32 cellular contexts compared by ENCODE assay signal in the genomic region with DNA sequence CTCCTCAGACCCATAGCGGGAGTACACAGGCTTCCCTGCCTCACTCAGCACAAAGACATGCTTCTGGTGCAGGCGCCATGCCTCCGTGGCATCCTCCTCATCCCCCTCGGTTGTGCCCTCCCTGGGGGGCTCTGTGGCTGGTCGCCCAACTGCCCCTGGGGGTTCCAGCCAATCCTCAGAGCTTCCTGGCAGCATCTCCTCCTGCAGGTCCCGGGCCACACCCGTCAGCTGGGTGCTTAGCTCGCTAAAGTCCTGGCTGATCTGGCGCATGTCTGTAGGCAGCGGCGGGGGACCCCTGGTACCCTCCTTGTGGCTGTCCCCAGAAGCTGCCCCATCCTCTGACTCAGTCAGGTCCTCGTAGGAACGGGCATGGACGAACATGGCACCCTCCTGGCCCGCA. TPM values are rescaled to one million over a fixed set of nuclear protein-coding genes. Genes with fewer than 3 reads are reported as not detected.
"Had no signal": no experiment of that assay in that cellular context is flagged by ENCODE, and none has a peak within 500 bp of the region (broad histone marks: within the 10 kb centered on the region; RNA-seq: fewer than 3 reads in every experiment).

No MANE protein-coding gene starts in this region.

- H2AFZ ChIP-seq: neural progenitor cell, parathyroid adenoma had no signal

- H3K9me3 ChIP-seq: left ventricle myocardium inferior, neutrophil, right atrium auricular region, right lobe of liver, tibial nerve, vagina had no signal

- H3K4me1 ChIP-seq: neural progenitor cell, right atrium auricular region, right lobe of liver had no signal

- H3K36me3 ChIP-seq: neural progenitor cell had no signal

- ATAC-seq: natural killer cell; right lobe of liver; stimulated activated memory B cell treated with anti-CD40 and anti-IgM and Interleukin-4, amounts not matched to agents 10 μg/mL and 1 μg/mL and 100 μg/mL, for 72 hours; stimulated activated naive CD8-positive, alpha-beta T cell treated with anti-CD3 and anti-CD28 coated beads, Interleukin-15, amount 100 ng/mL, for 72 hours had no signal

- H3K4me3 ChIP-seq: left ventricle myocardium inferior, lung, neural progenitor cell, right atrium auricular region, right lobe of liver, smooth muscle cell, tibial nerve, vagina had no signal

- H3K27ac ChIP-seq: left ventricle myocardium inferior, neural progenitor cell, neutrophil, parathyroid adenoma, right atrium auricular region, right lobe of liver, tibial nerve, vagina had no signal

- H3K79me2 ChIP-seq: parathyroid adenoma had no signal

- H3K27me3 ChIP-seq: neutrophil, right atrium auricular region, right lobe of liver, tibial nerve, vagina had no signal

- DNase-seq: hypothalamus; islet precursor cell; left ventricle myocardium inferior; mesendoderm; naive B cell; natural killer cell; nephron progenitor cell; occipital lobe; right lobe of liver; stimulated activated CD4-positive, alpha-beta T cell treated with anti-CD3 and anti-CD28 coated beads, Interleukin-1b, Interleukin-23, amount 100 ng/mL, for 48 hours; stimulated activated CD4-positive, alpha-beta T cell treated with anti-CD3 and anti-CD28 coated beads, Interleukin-2, amount 100 ng/mL, for 48 hours; stimulated activated CD4-positive, alpha-beta T cell treated with anti-CD3 and anti-CD28 coated beads, Interleukin-4, amount 100 ng/mL, for 4 hours; stimulated activated CD8-positive, alpha-beta memory T cell treated with anti-CD3 and anti-CD28 coated beads, Interleukin-4, amount 100 ng/mL, for 48 hours; stimulated activated naive CD4-positive, alpha-beta T cell treated with Interleukin-2 at 50 U/mL for 16 hours; stimulated activated naive CD8-positive, alpha-beta T cell treated with anti-CD3 and anti-CD28 coated beads, Interleukin-15, amount 100 ng/mL, for 72 hours; substantia nigra had no signal

- H3K4me2 ChIP-seq: smooth muscle cell had no signal

- H3K9ac ChIP-seq: neural progenitor cell, parathyroid adenoma had no signal

RNA-seq across cellular contexts. Expression of gene CAMKV, which starts 41.9 kb away (rescaled TPM):
- total RNA-seq: kidney epithelial cell, left ventricle myocardium inferior, lower leg skin, mesothelial cell of epicardium, mononuclear cell, natural killer cell, osteocyte, right atrium auricular region, right lobe of liver, skeletal muscle tissue, smooth muscle cell, tibial nerve, vagina had no signal
- polyA plus RNA-seq: lung, smooth muscle cell, urinary bladder had no signal
